ENCODE assay signal across 12 cellular contexts in genomic region chr7:47392241-47392759, GRCh38.
DNase-seq lines count a peak whose midpoint lies in the region; ATAC-seq and TF ChIP-seq lines count a peak whose summit lies in the region.
"Had no signal": no experiment of that assay in that cellular context is flagged by ENCODE, and none has a peak within 500 bp of the region (broad histone marks: within the 10 kb centered on the region; RNA-seq: fewer than 3 reads in every experiment).

No MANE protein-coding gene starts in this region.

- peaks cover 5% of the 10 kb centered on the region for H3K4me1 ChIP-seq in hepatocyte (ENCODE audit: insufficient read depth)
- no peaks in the 10 kb centered on the region for H3K4me1 ChIP-seq in sigmoid colon

- WGBS in hepatocyte (ENCODE audit: low lambda C conversion rate, missing lambda C conversion rate): 80% methylated on average over 17 of the region's 17 CpGs
- 85 to 89% methylated on average over 17 of the region's 17 CpGs for WGBS in sigmoid colon, 2 donors

- ATAC-seq in HG02571 (IDR thresholded peaks at IDR 0.05; ENCODE audit: unreplicated experiment) (no peak), GM19328 (IDR thresholded peaks at IDR 0.05; ENCODE audit: unreplicated experiment) (no peak)

- H3K9me2 ChIP-seq in hepatocyte (replicated peaks; ENCODE audit: insufficient read depth): no peaks in the 10 kb centered on the region

- no peaks in the 10 kb centered on the region for H3K27me3 ChIP-seq in hepatocyte
- H3K27me3 ChIP-seq in sigmoid colon: no peaks in the 10 kb centered on the region

- no peak overlapping the region for H3K4me2 ChIP-seq in hepatocyte

- no peak overlapping the region for H3K4me3 ChIP-seq in hepatocyte
- H3K4me3 ChIP-seq in sigmoid colon: no peak overlapping the region
- H3K4me3 ChIP-seq: skin epidermis had no signal

- no peak for TF ChIP-seq EP300 in sigmoid colon (IDR thresholded peaks at IDR 0.05)

- peaks cover 29% of the 10 kb centered on the region for H3K79me2 ChIP-seq in hepatocyte

- DNase-seq in EH (ENCODE audit: low read depth): peak; percentile 47
- DNase-seq in cerebellum (ENCODE audit: low spot score): peak; percentile 67
- peak; percentile 49 for DNase-seq in hepatocyte (ENCODE audit: low spot score)
- peak; percentile 76 for DNase-seq in sigmoid colon
- no peak for DNase-seq in stimulated activated naive CD4-positive, alpha-beta T cell treated with Interleukin-2 at 50 U/mL for 16 hours (lab: John Stamatoyannopoulos, UW)
- no peak for DNase-seq in COLO668 (lab: John Stamatoyannopoulos, UW; ENCODE audit: unreplicated experiment)
- DNase-seq: activated CD4-positive, alpha-beta T cell treated with anti-CD3 and anti-CD28 coated beads, Interleukin-2, amount 10 ng/mL, durations not matched to agents 24 days and 14 days; CD8-positive, alpha-beta memory T cell; NCI-H524 treated with DMSO at 0.1 percent for 48 hours had no signal

- H3K27ac ChIP-seq in hepatocyte: no peak overlapping the region
- H3K27ac ChIP-seq in sigmoid colon: peak overlapping the region in 1 of 4 donors; percentile 0
- H3K27ac ChIP-seq: skin epidermis had no signal

- peaks cover 3% of the 10 kb centered on the region for H3K36me3 ChIP-seq in hepatocyte (replicated peaks; ENCODE audit: insufficient read depth, low read depth)
- H3K36me3 ChIP-seq in sigmoid colon: peaks cover 0 to 29% (median 12%) of the 10 kb centered on the region in 4 donors

- intact Hi-C loops in sigmoid colon (cut with DNase I): no loop called here

- peaks cover 13% of the 10 kb centered on the region for H4K20me1 ChIP-seq in hepatocyte (ENCODE audit: insufficient read depth, poor library complexity, severe bottlenecking)

- TF ChIP-seq CTCF in hepatocyte (IDR thresholded peaks at IDR 0.05; ENCODE audit: poor library complexity) (peak; percentile 17), sigmoid colon (IDR thresholded peaks at IDR 0.05) (peak in 2 of 4 experiments; percentile 28 to 32)

- TF ChIP-seq POLR2A in sigmoid colon (IDR thresholded peaks at IDR 0.05): no peak

- no peak overlapping the region for H2AFZ ChIP-seq in hepatocyte

- H3K9me3 ChIP-seq in hepatocyte (ENCODE audit: low read depth) (no peaks in the 10 kb centered on the region), sigmoid colon (no peaks in the 10 kb centered on the region)

Comparison
In these comparisons a context has a peak if more than half of its experiments do, and no peak if none do; other contexts are left out.
1. DNase-seq: peak in EH (single experiment), cerebellum (single experiment), hepatocyte (single experiment) and sigmoid colon (single experiment); none in stimulated activated naive CD4-positive, alpha-beta T cell treated with Interleukin-2 at 50 U/mL for 16 hours (single experiment) and COLO668 (single experiment).